ENCODE assay signal across 8 cellular contexts in genomic region chr10:133373104-133373624, GRCh38.
DNase-seq lines count a peak whose midpoint lies in the region; ATAC-seq and TF ChIP-seq lines count a peak whose summit lies in the region.

Gene ECHS1, minus strand, starts transcription at chr10:133373354. Its CDS starts 21 bp downstream, at chr10:133373333.

- peak within 1 kb of the TSS; percentile 76 for H3K4me3 ChIP-seq in retinal pigment epithelial cell (ENCODE audit: low read length)

- DNase-seq in NCI-H2029 treated with DMSO at 0.1 percent for 48 hours (lab: John Stamatoyannopoulos, UW) (peak; percentile 29), T1000 (lab: John Stamatoyannopoulos, UW) (peak; percentile 93), astrocyte of the hippocampus (ENCODE audit: low read depth, low spot score) (peak; percentile 98), hippocampal formation (lab: John Stamatoyannopoulos, UW) (peak; percentile 91 to 92), retinal pigment epithelial cell (ENCODE audit: low read depth) (peak; percentile 57), cortex of kidney (lab: John Stamatoyannopoulos, UW) (no peak)

- ATAC-seq in GM18511 (IDR thresholded peaks at IDR 0.05; ENCODE audit: unreplicated experiment), result peak; percentile 95
- ATAC-seq in HG03025 (IDR thresholded peaks at IDR 0.05; ENCODE audit: low FRiP score, unreplicated experiment), result peak; percentile 89

- TF ChIP-seq CTCF in retinal pigment epithelial cell (conservative IDR thresholded peaks at IDR 0.05; ENCODE audit: low read depth, low read length), result no peak
